Comparison of ENCODE assay signal across 35 cellular contexts in genomic region chr3:187804120-187805106, GRCh38. TPM values are rescaled to one million over a fixed set of nuclear protein-coding genes. Genes with fewer than 3 reads are reported as not detected.
DNase-seq lines count a peak whose midpoint lies in the region; ATAC-seq, FAIRE-seq and TF ChIP-seq lines count a peak whose summit lies in the region.
"Had no signal": no experiment of that assay in that cellular context is flagged by ENCODE, and none has a peak within 500 bp of the region (broad histone marks: within the 10 kb centered on the region; RNA-seq: fewer than 3 reads in every experiment).

No MANE protein-coding gene starts in this region.

- no peaks in the 10 kb centered on the region for H3K23me2 ChIP-seq in H1 (ENCODE audit: low read depth, low read length)

- no peak for TF ChIP-seq RAD21 in H1 (IDR thresholded peaks at IDR 0.05 in 1 of 2, conservative IDR thresholded peaks at IDR 0.05 in 1 of 2; ENCODE audit: low read depth in 2 of 2, low read length in 2 of 2)

- H3K9me3 ChIP-seq in H1 (ENCODE audit: insufficient read depth in 2 of 2, low read depth in 1 of 2, low read length in 1 of 2): no peaks in the 10 kb centered on the region
- H3K9me3 ChIP-seq: esophagus squamous epithelium, neutrophil, stomach, thyroid gland, vagina had no signal

- POLR2A ChIA-PET in H1 (lab: Charles Lee; ENCODE audit: partially characterized antibody): no interaction called here

- H3K27ac Mint-ChIP-seq in T-helper 2 cell treated with Interferon-gamma antibody and Interleukin-4, amounts not matched to agents 5 μg/mL and 100 μg/mL, for 36 hours: peak overlapping the region; percentile 94
- H3K27ac Mint-ChIP-seq in stimulated activated naive CD8-positive, alpha-beta T cell treated with anti-CD3 and anti-CD28 coated beads, Interleukin-15, Interleukin-2, amounts not matched to agents 100 ng/mL and 50 ng/mL, for 24 hours: peak overlapping the region; percentile 78
- H3K27ac Mint-ChIP-seq: CD14-positive monocyte; dendritic cell treated with granulocyte-macrophage colony-stimulating factor and Interleukin-4, amounts not matched to agents 40 ng/mL and 50 ng/mL, for 4 days had no signal

- peaks cover 16% of the 10 kb centered on the region for H3K36me3 Mint-ChIP-seq in T-helper 2 cell treated with Interferon-gamma antibody and Interleukin-4, amounts not matched to agents 5 μg/mL and 100 μg/mL, for 36 hours (ENCODE audit: low read depth)
- H3K36me3 Mint-ChIP-seq in stimulated activated naive CD8-positive, alpha-beta T cell treated with anti-CD3 and anti-CD28 coated beads, Interleukin-15, Interleukin-2, amounts not matched to agents 100 ng/mL and 50 ng/mL, for 24 hours (ENCODE audit: low read depth): peaks cover 4% of the 10 kb centered on the region
- H3K36me3 Mint-ChIP-seq: CD14-positive monocyte had no signal

- CTCF ChIA-PET in H1 (lab: Charles Lee; ENCODE audit: partially characterized antibody): interaction anchor here (0.5 to 1.6 kb wide), 5 partner anchors 55 to 802 kb away, joined by 3 to 5 read pairs (median 4); no protein-coding TSS in a partner anchor

- no peaks in the 10 kb centered on the region for H4K20me1 ChIP-seq in H1 (replicated peaks in 1 of 2; ENCODE audit: control insufficient read depth in 1 of 2, insufficient read depth in 2 of 2, low read length in 2 of 2)

- H3K79me2 ChIP-seq in H1 (ENCODE audit: control insufficient read depth in 1 of 2, insufficient read depth in 2 of 2, low read length in 2 of 2): no peaks in the 10 kb centered on the region

- WGBS in H1 (ENCODE audit: extremely low coverage in 1 of 2, insufficient coverage in 1 of 2, insufficient read length in 1 of 2, insufficient replicate concordance in 2 of 2, low coverage in 1 of 2, low lambda C conversion rate in 2 of 2, missing lambda C conversion rate in 1 of 2), 2 experiments: 87% methylated on average over 18 of the region's 18 CpGs; no CpG with 5 or more reads in 1 of the 2 experiments

- no peak overlapping the region for H4K91ac ChIP-seq in H1 (replicated peaks; ENCODE audit: insufficient read length, low read length)

- TF ChIP-seq CTCF in H1 (IDR thresholded peaks at IDR 0.05; ENCODE audit: control extremely low read depth in 1 of 3, insufficient read depth in 1 of 3, low read depth in 1 of 3, low read length in 3 of 3): no peak

- H2BK120ac ChIP-seq in H1 (replicated peaks; ENCODE audit: low read depth, low read length): no peak overlapping the region

- no peak for ATAC-seq in stimulated activated naive CD8-positive, alpha-beta T cell treated with anti-CD3 and anti-CD28 coated beads, Interleukin-15, Interleukin-2, amounts not matched to agents 100 U/mL and 50 U/mL, for 24 hours
- ATAC-seq in GM21526 (IDR thresholded peaks at IDR 0.05; ENCODE audit: low FRiP score, unreplicated experiment) (no peak), GM21390 (IDR thresholded peaks at IDR 0.05; ENCODE audit: unreplicated experiment) (no peak)
- ATAC-seq: activated T-cell treated with anti-CD3 and anti-CD28 coated beads, Interleukin-2, amount 50 U/mL, for 4 hours; sciatic nerve; T-helper 17 cell had no signal

- no peak for TF ChIP-seq POLR2A in H1 (IDR thresholded peaks at IDR 0.05; ENCODE audit: control extremely low read depth in 1 of 2, low read depth in 2 of 2, low read length in 2 of 2)

- H2BK5ac ChIP-seq in H1 (ENCODE audit: low read depth, low read length): no peak overlapping the region

- H3K18ac ChIP-seq in H1 (ENCODE audit: extremely low read depth, low read length): peak overlapping the region; percentile 10; the same call in 1 of the 2 replicates

- H3K4me3 Mint-ChIP-seq in T-helper 2 cell treated with Interferon-gamma antibody and Interleukin-4, amounts not matched to agents 5 μg/mL and 100 μg/mL, for 36 hours: peak overlapping the region; percentile 20
- no peak overlapping the region for H3K4me3 Mint-ChIP-seq in stimulated activated naive CD8-positive, alpha-beta T cell treated with anti-CD3 and anti-CD28 coated beads, Interleukin-15, Interleukin-2, amounts not matched to agents 100 ng/mL and 50 ng/mL, for 24 hours
- H3K4me3 Mint-ChIP-seq: activated T-cell treated with anti-CD3 and anti-CD28 coated beads, Interleukin-2, amount 50 U/mL, for 4 hours; CD14-positive monocyte; central memory CD8-positive, alpha-beta T cell; dendritic cell treated with granulocyte-macrophage colony-stimulating factor and Interleukin-4, amounts not matched to agents 40 ng/mL and 50 ng/mL, for 4 days; T-helper 17 cell had no signal

- no peak overlapping the region for H2BK12ac ChIP-seq in H1 (ENCODE audit: low read depth, low read length)

- no peak overlapping the region for H3K4me2 ChIP-seq in H1 (ENCODE audit: insufficient read depth in 1 of 2, low read depth in 2 of 2, low read length in 2 of 2)

- peaks cover 71% of the 10 kb centered on the region for H3K4me1 Mint-ChIP-seq in T-helper 2 cell treated with Interferon-gamma antibody and Interleukin-4, amounts not matched to agents 5 μg/mL and 100 μg/mL, for 36 hours (ENCODE audit: low read depth)
- H3K4me1 Mint-ChIP-seq in stimulated activated naive CD8-positive, alpha-beta T cell treated with anti-CD3 and anti-CD28 coated beads, Interleukin-15, Interleukin-2, amounts not matched to agents 100 ng/mL and 50 ng/mL, for 24 hours (ENCODE audit: low read depth): peaks cover 82% of the 10 kb centered on the region

- no peaks in the 10 kb centered on the region for H3K27me3 ChIP-seq in H1 (replicated peaks in 1 of 4; ENCODE audit: control insufficient read depth in 3 of 4, extremely low read depth in 1 of 4, insufficient read depth in 3 of 4, low read length in 3 of 4)
- H3K27me3 ChIP-seq: esophagus squamous epithelium, neutrophil, stomach, thyroid gland, vagina had no signal

- H3K27ac ChIP-seq in H1 (ENCODE audit: low read depth, low read length): no peak overlapping the region
- H3K27ac ChIP-seq: 22Rv1, esophagus squamous epithelium, HL-60, neutrophil, SK-N-MC, stomach, thyroid gland, vagina, VCaP had no signal

- no peak overlapping the region for H2BK20ac ChIP-seq in H1 (ENCODE audit: low read length)

- H2BK15ac ChIP-seq in H1 (ENCODE audit: low read length): no peak overlapping the region

- H3K23ac ChIP-seq in H1 (ENCODE audit: insufficient read length): no peak overlapping the region

- H3K56ac ChIP-seq in H1 (replicated peaks; ENCODE audit: insufficient read length, low read depth, low read length): no peak overlapping the region

- DNase-seq in T-helper 2 cell treated with Interferon-gamma antibody and Interleukin-4, amounts not matched to agents 5 μg/mL and 100 μg/mL, for 36 hours (ENCODE audit: low spot score): no peak
- no peak for DNase-seq in T-helper 2 cell
- DNase-seq in stimulated activated naive CD8-positive, alpha-beta T cell treated with anti-CD3 and anti-CD28 coated beads, Interleukin-15, Interleukin-2, amounts not matched to agents 100 U/mL and 50 U/mL, for 24 hours: no peak
- peak in 1 of 2 experiments; percentile 46 for DNase-seq in H1 (ENCODE audit: low read depth in 1 of 2, low spot score in 2 of 2)
- DNase-seq in midbrain (lab: John Stamatoyannopoulos, UW): no peak
- DNase-seq: activated T-cell treated with anti-CD3 and anti-CD28 coated beads, Interleukin-2, amount 50 U/mL, for 4 hours; Calu3; DMS79 treated with DMSO at 0.1 percent for 48 hours; esophagus squamous epithelium; GF-D8; Kasumi-1; mammary epithelial cell; NCI-H146; NCI-H2107; NCI-H446 treated with DMSO at 0.1 percent for 48 hours; NCI-H82; stomach; T-helper 17 cell; thyroid gland had no signal

- TF ChIP-seq EP300 in H1 (IDR thresholded peaks at IDR 0.05; ENCODE audit: borderline replicate concordance in 1 of 2, low read depth in 2 of 2, low read length in 2 of 2): no peak

- H3K27me3 Mint-ChIP-seq in T-helper 2 cell treated with Interferon-gamma antibody and Interleukin-4, amounts not matched to agents 5 μg/mL and 100 μg/mL, for 36 hours (ENCODE audit: low read depth): no peaks in the 10 kb centered on the region
- no peaks in the 10 kb centered on the region for H3K27me3 Mint-ChIP-seq in stimulated activated naive CD8-positive, alpha-beta T cell treated with anti-CD3 and anti-CD28 coated beads, Interleukin-15, Interleukin-2, amounts not matched to agents 100 ng/mL and 50 ng/mL, for 24 hours
- H3K27me3 Mint-ChIP-seq: central memory CD8-positive, alpha-beta T cell; T-helper 17 cell had no signal

- no peak overlapping the region for H3K9ac ChIP-seq in H1 (replicated peaks in 1 of 4; ENCODE audit: extremely low read depth in 1 of 4, low read depth in 3 of 4, low read length in 3 of 4)

- peaks cover 7% of the 10 kb centered on the region for H3K9me3 Mint-ChIP-seq in T-helper 2 cell treated with Interferon-gamma antibody and Interleukin-4, amounts not matched to agents 5 μg/mL and 100 μg/mL, for 36 hours
- peaks cover 7% of the 10 kb centered on the region for H3K9me3 Mint-ChIP-seq in stimulated activated naive CD8-positive, alpha-beta T cell treated with anti-CD3 and anti-CD28 coated beads, Interleukin-15, Interleukin-2, amounts not matched to agents 100 ng/mL and 50 ng/mL, for 24 hours
- H3K9me3 Mint-ChIP-seq: central memory CD8-positive, alpha-beta T cell had no signal

- no peak overlapping the region for H2AK5ac ChIP-seq in H1 (ENCODE audit: low read depth, low read length)

- H2AFZ ChIP-seq in H1 (ENCODE audit: low read length): 0 out of 2 replicates have a peak overlapping the region, but pooled peaks have one; percentile 54

- no peak overlapping the region for H4K5ac ChIP-seq in H1 (ENCODE audit: insufficient read length, low read depth, low read length)

- no peak overlapping the region for H3K14ac ChIP-seq in H1 (ENCODE audit: insufficient read length)

- no peak for FAIRE-seq in H1 (lab: Jason Lieb, UNC)
- FAIRE-seq: endometrium, frontal cortex, H54 had no signal

- H3K4me3 ChIP-seq in H1 (ENCODE audit: extremely low read depth in 1 of 4, insufficient read depth in 2 of 4, low read depth in 3 of 4, low read length in 4 of 4): no peak overlapping the region
- H3K4me3 ChIP-seq: esophagus squamous epithelium, SK-N-MC, stomach, thyroid gland, vagina had no signal

- no peak overlapping the region for H3K4ac ChIP-seq in H1 (replicated peaks; ENCODE audit: insufficient read length, low read depth, low read length)

- peaks cover 1 to 9% (median 2%) of the 10 kb centered on the region in 4 experiments; a peak in 4 of 7 replicates for H3K4me1 ChIP-seq in H1 (replicated peaks in 1 of 4; ENCODE audit: control insufficient read depth in 3 of 4, insufficient read depth in 4 of 4, low read length in 3 of 4)

- H3K36me3 ChIP-seq in H1 (ENCODE audit: control insufficient read depth in 2 of 4, insufficient read depth in 4 of 4, low read length in 3 of 4): no peaks in the 10 kb centered on the region
- H3K36me3 ChIP-seq: esophagus squamous epithelium, neutrophil, stomach, thyroid gland, vagina had no signal

- no peak overlapping the region for H4K8ac ChIP-seq in H1 (ENCODE audit: extremely low read depth, insufficient read depth, low read length)

- no peaks in the 10 kb centered on the region for H3K79me1 ChIP-seq in H1 (ENCODE audit: low read depth, low read length)

RNA-seq across cellular contexts. Expression of gene BCL6, which starts 59.1 kb away (rescaled TPM):
- 8.7 and 10.4 TPM in 2 replicates for total RNA-seq in H1 (2021; fragmentation: NEBNext Ultra II Directional; extraction: Animal tissue kit (Norgen Biotek cat#: 25700))
- polyA plus RNA-seq in H1 (2011; rRNA removed): 5.7 and 9.4 TPM in 2 replicates
- 8.0 TPM for polyA plus RNA-seq in H1 (2011; cell fraction: cytosol; rRNA removed)
- polyA plus RNA-seq in H1 (2011; cell fraction: nucleus; rRNA removed): 29.9 TPM
- polyA plus RNA-seq in H1 (2012, experiment 1 of 2): 11.7 to 15.2 TPM (median 14.1 TPM) in 4 replicates
- 2.8 TPM for polyA plus RNA-seq in H1 (2012, experiment 2 of 2)
- 4.0 TPM for polyA plus RNA-seq in H1 (2013, experiment 1 of 2)
- 3.6 TPM for polyA plus RNA-seq in H1 (2013, experiment 2 of 2)
- 5.8 and 12.6 TPM in 2 replicates for polyA minus RNA-seq in H1 (2011; rRNA and poly(A)+ RNA removed)
- polyA minus RNA-seq in H1 (2011; cell fraction: cytosol; rRNA and poly(A)+ RNA removed): 7.0 TPM
- polyA minus RNA-seq in H1 (2011; cell fraction: nucleus; rRNA and poly(A)+ RNA removed): 10.8 TPM
